In the genomic region with DNA sequence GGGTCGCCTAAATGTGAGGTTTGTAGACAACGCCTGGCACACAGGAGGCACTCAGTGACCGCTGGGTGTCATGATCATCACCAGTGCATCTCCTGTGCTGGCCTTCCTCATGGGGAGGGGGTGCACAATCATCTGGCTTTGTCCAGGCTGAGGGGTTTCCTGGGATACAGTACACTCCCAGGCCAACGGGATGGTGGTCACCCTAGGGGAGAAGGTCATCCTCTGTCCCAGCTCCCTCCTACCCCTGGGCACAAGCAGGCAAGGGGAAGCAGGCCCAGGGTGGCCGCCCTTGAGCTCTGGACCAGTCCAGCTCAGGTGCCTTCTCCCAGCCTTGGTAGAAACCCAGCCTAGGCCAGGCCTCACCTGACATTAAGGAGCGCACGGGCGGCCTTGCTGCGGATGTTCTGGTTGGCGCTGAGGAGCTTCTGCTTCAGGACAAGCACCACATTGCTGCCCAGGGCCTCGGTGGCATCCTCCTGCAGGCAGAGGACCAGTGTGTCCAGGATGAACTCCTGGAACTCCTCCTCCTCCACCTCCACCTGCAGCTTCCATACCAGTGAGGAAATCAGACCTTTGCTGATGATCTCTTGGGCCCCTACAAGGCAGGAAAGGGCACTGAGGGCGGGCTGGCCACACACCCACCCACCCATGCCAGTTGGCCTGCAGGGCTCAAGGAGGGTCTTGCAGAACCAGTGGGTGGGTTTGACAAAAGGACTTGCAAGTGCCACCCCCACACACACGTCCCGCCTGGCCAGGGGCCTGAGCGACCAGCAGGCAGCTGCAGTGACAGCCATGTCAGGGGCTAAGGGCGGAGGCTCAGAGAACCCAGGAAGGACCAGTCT, we compare ENCODE assay signal across 1 cellular context.
TF ChIP-seq lines count a peak whose summit lies in the region.

No MANE protein-coding gene starts in this region.

TF ChIP-seq in K562, 482 proteins besides CTCF, POLR2A, EP300 and RAD21 (continued from another document and continues in another):
- TF ChIP-seq RB1 (IDR thresholded peaks at IDR 0.05; ENCODE audit: low read depth) (peak; percentile 16; the same call in 1 of the 2 replicates), KDM5B (IDR thresholded peaks at IDR 0.05; ENCODE audit: insufficient replicate concordance, low read depth, low read length) (no peak), YY1 (IDR thresholded peaks at IDR 0.05; ENCODE audit: borderline replicate concordance in 1 of 3, control insufficient read depth in 1 of 3, extremely low read depth in 1 of 3, insufficient read depth in 3 of 3, insufficient read length in 1 of 3, insufficient replicate concordance in 2 of 3, low read depth in 1 of 3, low read length in 2 of 3) (peak in 1 of 3 experiments; percentile 18), ZZZ3 (IDR thresholded peaks at IDR 0.05) (no peak), RAD51 (IDR thresholded peaks at IDR 0.05; ENCODE audit: borderline replicate concordance, low read depth) (no peak), TBL1XR1 (IDR thresholded peaks at IDR 0.05; ENCODE audit: low read length in 2 of 2) (0 out of 4 replicates have a peak, but pooled peaks of 1 of the 2 experiments have one; percentile 52), MXD1 (CRISPR knock-in tag; IDR thresholded peaks at IDR 0.05; ENCODE audit: borderline replicate concordance, poor library complexity, severe bottlenecking) (peak; percentile 3), THAP12 (CRISPR knock-in tag; IDR thresholded peaks at IDR 0.05) (peak; percentile 8; the same call in 1 of the 2 replicates), POLR2AphosphoS5 (IDR thresholded peaks at IDR 0.05; ENCODE audit: control insufficient read depth, insufficient read depth, low read depth, low read length) (no peak), MTA2 (IDR thresholded peaks at IDR 0.05; ENCODE audit: low read depth) (no peak), RCOR1 (IDR thresholded peaks at IDR 0.05; ENCODE audit: borderline replicate concordance in 1 of 2, low read depth in 2 of 2, low read length in 2 of 2) (no peak), SOX6 (IDR thresholded peaks at IDR 0.05) (no peak), PRMT5 (CRISPR knock-in tag; IDR thresholded peaks at IDR 0.05) (peak; percentile 34; the same call in 1 of the 2 replicates), CHCHD3 (CRISPR knock-in tag; IDR thresholded peaks at IDR 0.05) (0 out of 2 replicates have a peak, but pooled peaks have one; percentile 17), USF2 (CRISPR knock-in tag; IDR thresholded peaks at IDR 0.05) (no peak), SNIP1 (IDR thresholded peaks at IDR 0.05; ENCODE audit: low read depth) (no peak), BHLHE40 (IDR thresholded peaks at IDR 0.05; ENCODE audit: low read length) (peak; percentile 25; the same call in 1 of the 2 replicates), POLR2B (IDR thresholded peaks at IDR 0.05; ENCODE audit: low read depth, partially characterized antibody) (no peak), ZNF584 (CRISPR knock-in tag; IDR thresholded peaks at IDR 0.05; ENCODE audit: low read depth) (no peak), REST (CRISPR knock-in tag; IDR thresholded peaks at IDR 0.05; ENCODE audit: low read depth) (no peak), RFX5 (IDR thresholded peaks at IDR 0.05; ENCODE audit: low read depth, low read length) (no peak), GTF2F1 (IDR thresholded peaks at IDR 0.05; ENCODE audit: low read depth, low read length) (0 out of 2 replicates have a peak, but pooled peaks have one; percentile 12), ATF1 (CRISPR knock-in tag; IDR thresholded peaks at IDR 0.05) (peak; percentile 46), ATF1 (tag; IDR thresholded peaks at IDR 0.05) (no peak)
- TF ChIP-seq, protein P1, sequence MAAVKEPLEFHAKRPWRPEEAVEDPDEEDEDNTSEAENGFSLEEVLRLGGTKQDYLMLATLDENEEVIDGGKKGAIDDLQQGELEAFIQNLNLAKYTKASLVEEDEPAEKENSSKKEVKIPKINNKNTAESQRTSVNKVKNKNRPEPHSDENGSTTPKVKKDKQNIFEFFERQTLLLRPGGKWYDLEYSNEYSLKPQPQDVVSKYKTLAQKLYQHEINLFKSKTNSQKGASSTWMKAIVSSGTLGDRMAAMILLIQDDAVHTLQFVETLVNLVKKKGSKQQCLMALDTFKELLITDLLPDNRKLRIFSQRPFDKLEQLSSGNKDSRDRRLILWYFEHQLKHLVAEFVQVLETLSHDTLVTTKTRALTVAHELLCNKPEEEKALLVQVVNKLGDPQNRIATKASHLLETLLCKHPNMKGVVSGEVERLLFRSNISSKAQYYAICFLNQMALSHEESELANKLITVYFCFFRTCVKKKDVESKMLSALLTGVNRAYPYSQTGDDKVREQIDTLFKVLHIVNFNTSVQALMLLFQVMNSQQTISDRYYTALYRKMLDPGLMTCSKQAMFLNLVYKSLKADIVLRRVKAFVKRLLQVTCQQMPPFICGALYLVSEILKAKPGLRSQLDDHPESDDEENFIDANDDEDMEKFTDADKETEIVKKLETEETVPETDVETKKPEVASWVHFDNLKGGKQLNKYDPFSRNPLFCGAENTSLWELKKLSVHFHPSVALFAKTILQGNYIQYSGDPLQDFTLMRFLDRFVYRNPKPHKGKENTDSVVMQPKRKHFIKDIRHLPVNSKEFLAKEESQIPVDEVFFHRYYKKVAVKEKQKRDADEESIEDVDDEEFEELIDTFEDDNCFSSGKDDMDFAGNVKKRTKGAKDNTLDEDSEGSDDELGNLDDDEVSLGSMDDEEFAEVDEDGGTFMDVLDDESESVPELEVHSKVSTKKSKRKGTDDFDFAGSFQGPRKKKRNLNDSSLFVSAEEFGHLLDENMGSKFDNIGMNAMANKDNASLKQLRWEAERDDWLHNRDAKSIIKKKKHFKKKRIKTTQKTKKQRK (IDR thresholded peaks at IDR 0.05; ENCODE audit: borderline replicate concordance, low read depth, low read length) = no peak
- TF ChIP-seq, protein P2, sequence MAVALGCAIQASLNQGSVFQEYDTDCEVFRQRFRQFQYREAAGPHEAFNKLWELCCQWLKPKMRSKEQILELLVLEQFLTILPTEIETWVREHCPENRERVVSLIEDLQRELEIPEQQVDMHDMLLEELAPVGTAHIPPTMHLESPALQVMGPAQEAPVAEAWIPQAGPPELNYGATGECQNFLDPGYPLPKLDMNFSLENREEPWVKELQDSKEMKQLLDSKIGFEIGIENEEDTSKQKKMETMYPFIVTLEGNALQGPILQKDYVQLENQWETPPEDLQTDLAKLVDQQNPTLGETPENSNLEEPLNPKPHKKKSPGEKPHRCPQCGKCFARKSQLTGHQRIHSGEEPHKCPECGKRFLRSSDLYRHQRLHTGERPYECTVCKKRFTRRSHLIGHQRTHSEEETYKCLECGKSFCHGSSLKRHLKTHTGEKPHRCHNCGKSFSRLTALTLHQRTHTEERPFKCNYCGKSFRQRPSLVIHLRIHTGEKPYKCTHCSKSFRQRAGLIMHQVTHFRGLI (CRISPR knock-in tag; IDR thresholded peaks at IDR 0.05) = no peak
- TF ChIP-seq, protein P3, sequence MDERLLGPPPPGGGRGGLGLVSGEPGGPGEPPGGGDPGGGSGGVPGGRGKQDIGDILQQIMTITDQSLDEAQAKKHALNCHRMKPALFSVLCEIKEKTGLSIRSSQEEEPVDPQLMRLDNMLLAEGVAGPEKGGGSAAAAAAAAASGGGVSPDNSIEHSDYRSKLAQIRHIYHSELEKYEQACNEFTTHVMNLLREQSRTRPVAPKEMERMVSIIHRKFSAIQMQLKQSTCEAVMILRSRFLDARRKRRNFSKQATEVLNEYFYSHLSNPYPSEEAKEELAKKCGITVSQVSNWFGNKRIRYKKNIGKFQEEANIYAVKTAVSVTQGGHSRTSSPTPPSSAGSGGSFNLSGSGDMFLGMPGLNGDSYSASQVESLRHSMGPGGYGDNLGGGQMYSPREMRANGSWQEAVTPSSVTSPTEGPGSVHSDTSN (CRISPR knock-in tag; IDR thresholded peaks at IDR 0.05; ENCODE audit: low read depth) = peak; percentile 23; the same call in 1 of the 2 replicates
- TF ChIP-seq, protein P3 (tag; conservative IDR thresholded peaks at IDR 0.05; ENCODE audit: low read depth) = no peak
- TF ChIP-seq, protein P4, sequence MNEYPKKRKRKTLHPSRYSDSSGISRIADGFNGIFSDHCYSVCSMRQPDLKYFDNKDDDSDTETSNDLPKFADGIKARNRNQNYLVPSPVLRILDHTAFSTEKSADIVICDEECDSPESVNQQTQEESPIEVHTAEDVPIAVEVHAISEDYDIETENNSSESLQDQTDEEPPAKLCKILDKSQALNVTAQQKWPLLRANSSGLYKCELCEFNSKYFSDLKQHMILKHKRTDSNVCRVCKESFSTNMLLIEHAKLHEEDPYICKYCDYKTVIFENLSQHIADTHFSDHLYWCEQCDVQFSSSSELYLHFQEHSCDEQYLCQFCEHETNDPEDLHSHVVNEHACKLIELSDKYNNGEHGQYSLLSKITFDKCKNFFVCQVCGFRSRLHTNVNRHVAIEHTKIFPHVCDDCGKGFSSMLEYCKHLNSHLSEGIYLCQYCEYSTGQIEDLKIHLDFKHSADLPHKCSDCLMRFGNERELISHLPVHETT (CRISPR knock-in tag; conservative IDR thresholded peaks at IDR 0.05 in 1 of 2, IDR thresholded peaks at IDR 0.05 in 1 of 2) = no peak
- TF ChIP-seq, protein P5, sequence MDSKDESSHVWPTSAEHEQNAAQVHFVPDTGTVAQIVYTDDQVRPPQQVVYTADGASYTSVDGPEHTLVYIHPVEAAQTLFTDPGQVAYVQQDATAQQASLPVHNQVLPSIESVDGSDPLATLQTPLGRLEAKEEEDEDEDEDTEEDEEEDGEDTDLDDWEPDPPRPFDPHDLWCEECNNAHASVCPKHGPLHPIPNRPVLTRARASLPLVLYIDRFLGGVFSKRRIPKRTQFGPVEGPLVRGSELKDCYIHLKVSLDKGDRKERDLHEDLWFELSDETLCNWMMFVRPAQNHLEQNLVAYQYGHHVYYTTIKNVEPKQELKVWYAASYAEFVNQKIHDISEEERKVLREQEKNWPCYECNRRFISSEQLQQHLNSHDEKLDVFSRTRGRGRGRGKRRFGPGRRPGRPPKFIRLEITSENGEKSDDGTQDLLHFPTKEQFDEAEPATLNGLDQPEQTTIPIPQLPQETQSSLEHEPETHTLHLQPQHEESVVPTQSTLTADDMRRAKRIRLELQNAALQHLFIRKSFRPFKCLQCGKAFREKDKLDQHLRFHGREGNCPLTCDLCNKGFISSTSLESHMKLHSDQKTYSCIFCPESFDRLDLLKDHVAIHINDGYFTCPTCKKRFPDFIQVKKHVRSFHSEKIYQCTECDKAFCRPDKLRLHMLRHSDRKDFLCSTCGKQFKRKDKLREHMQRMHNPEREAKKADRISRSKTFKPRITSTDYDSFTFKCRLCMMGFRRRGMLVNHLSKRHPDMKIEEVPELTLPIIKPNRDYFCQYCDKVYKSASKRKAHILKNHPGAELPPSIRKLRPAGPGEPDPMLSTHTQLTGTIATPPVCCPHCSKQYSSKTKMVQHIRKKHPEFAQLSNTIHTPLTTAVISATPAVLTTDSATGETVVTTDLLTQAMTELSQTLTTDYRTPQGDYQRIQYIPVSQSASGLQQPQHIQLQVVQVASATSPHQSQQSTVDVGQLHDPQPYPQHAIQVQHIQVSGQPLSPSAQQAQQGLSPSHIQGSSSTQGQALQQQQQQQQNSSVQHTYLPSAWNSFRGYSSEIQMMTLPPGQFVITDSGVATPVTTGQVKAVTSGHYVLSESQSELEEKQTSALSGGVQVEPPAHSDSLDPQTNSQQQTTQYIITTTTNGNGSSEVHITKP (IDR thresholded peaks at IDR 0.05; ENCODE audit: partially characterized antibody) = no peak
